In the genomic region with DNA sequence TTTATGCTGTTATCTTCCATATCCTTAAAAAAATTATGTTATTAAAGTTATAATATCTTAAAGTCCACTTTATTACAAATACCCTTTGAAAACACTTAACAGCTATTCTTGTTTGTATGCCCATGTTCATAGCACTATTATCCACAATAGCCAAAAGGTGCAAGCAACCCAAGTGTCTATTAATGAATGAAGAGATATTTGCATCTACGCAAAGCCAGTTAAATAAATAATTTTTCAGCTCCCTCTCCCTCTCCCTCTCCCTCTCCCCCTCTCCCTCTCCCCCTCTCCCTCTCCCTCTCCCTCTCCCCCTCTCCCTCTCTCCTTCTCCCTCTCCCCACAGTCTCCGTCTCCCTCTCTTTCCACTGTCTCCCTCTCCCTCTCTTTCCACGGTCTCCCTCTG, we compare ENCODE assay signal across 27 cellular contexts. TPM values are rescaled to one million over a fixed set of nuclear protein-coding genes. Genes with fewer than 3 reads are reported as not detected.
A peak's percentile ranks its signal among the peaks of the same experiment; 100 is the strongest.
DNase-seq lines count a peak whose midpoint lies in the region; ATAC-seq, FAIRE-seq and TF ChIP-seq lines count a peak whose summit lies in the region.
"Had no signal": no experiment of that assay in that cellular context is flagged by ENCODE, and none has a peak within 500 bp of the region (broad histone marks: within the 10 kb centered on the region; RNA-seq: fewer than 3 reads in every experiment).

No MANE protein-coding gene starts in this region.

- no peaks in the 10 kb centered on the region for H3K27me3 Mint-ChIP-seq in activated CD4-positive, alpha-beta T cell treated with anti-CD3 and anti-CD28 coated beads, Interleukin-2, amount 10 ng/mL, durations not matched to agents 7 days and 5 days
- no peaks in the 10 kb centered on the region for H3K27me3 Mint-ChIP-seq in activated CD4-positive, alpha-beta T cell treated with anti-CD3 and anti-CD28 coated beads, Interleukin-2, amount 10 ng/mL, durations not matched to agents 24 days and 14 days
- H3K27me3 Mint-ChIP-seq in nephron progenitor cell (ENCODE audit: low read depth, poor library complexity) = no peaks in the 10 kb centered on the region
- H3K27me3 Mint-ChIP-seq: B cell; CD4-positive, alpha-beta T cell had no signal

- H3K27me3 ChIP-seq in HepG2 (ENCODE audit: control insufficient read depth in 1 of 2, insufficient read depth in 2 of 2, low read length in 2 of 2) (no peaks in the 10 kb centered on the region), right lobe of liver (no peaks in the 10 kb centered on the region), osteoblast (ENCODE audit: insufficient read depth, low read length) (no peaks in the 10 kb centered on the region)
- H3K27me3 ChIP-seq: BLaER1 treated with 17β-estradiol and CSF1 and Interleukin-3, amounts not matched to agents 10 nM and 100 nM had no signal

- TF ChIP-seq POLR2A in HepG2 (IDR thresholded peaks at IDR 0.05; ENCODE audit: insufficient read depth in 1 of 2, low read depth in 2 of 2, low read length in 2 of 2) (no peak), right lobe of liver (IDR thresholded peaks at IDR 0.05) (no peak)

- H3K4me3 ChIP-seq in HepG2 (replicated peaks in 1 of 3; ENCODE audit: insufficient read depth in 1 of 3, low read depth in 2 of 3, low read length in 3 of 3) (no peak overlapping the region), right lobe of liver (no peak overlapping the region), osteoblast (ENCODE audit: insufficient read depth, low read length) (no peak overlapping the region)
- H3K4me3 ChIP-seq: A549; BLaER1 treated with 17β-estradiol and CSF1 and Interleukin-3, amounts not matched to agents 10 nM and 100 nM; GM12878 had no signal

- H3K9me3 ChIP-seq in HepG2 (ENCODE audit: low read length) (no peaks in the 10 kb centered on the region), right lobe of liver (no peaks in the 10 kb centered on the region), osteoblast (ENCODE audit: low read depth, low read length) (no peaks in the 10 kb centered on the region)
- H3K9me3 ChIP-seq: A549, Caco-2 had no signal

- H3K27ac ChIP-seq in HepG2 (ENCODE audit: extremely low read length, insufficient read depth, low read length) = no peak overlapping the region
- no peak overlapping the region for H3K27ac ChIP-seq in right lobe of liver
- no peak overlapping the region for H3K27ac ChIP-seq in osteoblast (ENCODE audit: low read depth, low read length)
- H3K27ac ChIP-seq: 22Rv1; BLaER1 treated with 17β-estradiol and CSF1 and Interleukin-3, amounts not matched to agents 10 nM and 100 nM; C4-2B had no signal

- in situ Hi-C loops in HepG2 (cut with HindIII; ENCODE audit: extremely low pct_ligation_motif_present, low pct_unique_long_range_greater_than_20kb) = no loop called here

- no peaks in the 10 kb centered on the region for H4K20me1 ChIP-seq in HepG2 (ENCODE audit: insufficient read depth, low read length)
- no peaks in the 10 kb centered on the region for H4K20me1 ChIP-seq in osteoblast (ENCODE audit: insufficient read depth, low read length)

- TF ChIP-seq RAD21 in HepG2 (CRISPR knock-in tag; IDR thresholded peaks at IDR 0.05) = no peak

- peak overlapping the region; percentile 54 for H3K27ac Mint-ChIP-seq in activated CD4-positive, alpha-beta T cell treated with anti-CD3 and anti-CD28 coated beads, Interleukin-2, amount 10 ng/mL, durations not matched to agents 7 days and 5 days
- H3K27ac Mint-ChIP-seq in activated CD4-positive, alpha-beta T cell treated with anti-CD3 and anti-CD28 coated beads, Interleukin-2, amount 10 ng/mL, durations not matched to agents 24 days and 14 days = no peak overlapping the region
- H3K27ac Mint-ChIP-seq in nephron progenitor cell = no peak overlapping the region
- H3K27ac Mint-ChIP-seq: B cell; CD4-positive, alpha-beta T cell; CD8-positive, alpha-beta T cell had no signal

- BruUV-seq in HepG2 (replicated peaks; lab: Mats Ljungman, UMichigan) = no TSS peak

- H3K4me3 Mint-ChIP-seq in activated CD4-positive, alpha-beta T cell treated with anti-CD3 and anti-CD28 coated beads, Interleukin-2, amount 10 ng/mL, durations not matched to agents 7 days and 5 days = no peak overlapping the region
- no peak overlapping the region for H3K4me3 Mint-ChIP-seq in activated CD4-positive, alpha-beta T cell treated with anti-CD3 and anti-CD28 coated beads, Interleukin-2, amount 10 ng/mL, durations not matched to agents 24 days and 14 days
- no peak overlapping the region for H3K4me3 Mint-ChIP-seq in nephron progenitor cell
- H3K4me3 Mint-ChIP-seq: B cell; CD4-positive, alpha-beta T cell; CD8-positive, alpha-beta T cell had no signal

- peaks cover 49% of the 10 kb centered on the region for H3K36me3 Mint-ChIP-seq in activated CD4-positive, alpha-beta T cell treated with anti-CD3 and anti-CD28 coated beads, Interleukin-2, amount 10 ng/mL, durations not matched to agents 7 days and 5 days (ENCODE audit: low read depth)
- H3K36me3 Mint-ChIP-seq in activated CD4-positive, alpha-beta T cell treated with anti-CD3 and anti-CD28 coated beads, Interleukin-2, amount 10 ng/mL, durations not matched to agents 24 days and 14 days (ENCODE audit: low read depth) = peaks cover 43% of the 10 kb centered on the region
- H3K36me3 Mint-ChIP-seq in nephron progenitor cell (ENCODE audit: low read depth) = peaks cover 77% of the 10 kb centered on the region

- POLR2A ChIA-PET in activated CD4-positive, alpha-beta T cell treated with anti-CD3 and anti-CD28 coated beads, Interleukin-2, amount 10 ng/mL, durations not matched to agents 7 days and 5 days (lab: Charles Lee) = no interaction called here
- POLR2A ChIA-PET in HepG2 (lab: Yijun Ruan, JAX) = no interaction called here

- intact Hi-C loops in activated CD4-positive, alpha-beta T cell treated with anti-CD3 and anti-CD28 coated beads, Interleukin-2, amount 10 ng/mL, durations not matched to agents 24 days and 14 days (cut with micrococcal nuclease) = no loop called here
- intact Hi-C loops in HepG2 (cut with micrococcal nuclease; ENCODE audit: unreplicated experiment) (no loop called here), right lobe of liver (cut with DNase I) (no loop called here)

- H3K79me2 ChIP-seq in HepG2 (ENCODE audit: insufficient read depth, low read length) = no peaks in the 10 kb centered on the region
- no peaks in the 10 kb centered on the region for H3K79me2 ChIP-seq in osteoblast (ENCODE audit: insufficient read depth, low read length)

- WGBS in HepG2 (ENCODE audit: low lambda C conversion rate) = 95% methylated on average over 3 of the region's 3 CpGs
- WGBS in right lobe of liver (ENCODE audit: insufficient coverage, low coverage, low lambda C conversion rate, missing lambda C conversion rate) = 89% methylated on average over 3 of the region's 3 CpGs

- FAIRE-seq in HepG2 (lab: Jason Lieb, UNC) = no peak
- FAIRE-seq: A549, D721Med, GM12878, GM12892, GM18507 had no signal

- no peak for TF ChIP-seq EP300 in HepG2 (IDR thresholded peaks at IDR 0.05; ENCODE audit: low read depth in 2 of 2, low read length in 2 of 2)
- no peak for TF ChIP-seq EP300 in HepG2 (CRISPR knock-in tag; IDR thresholded peaks at IDR 0.05; ENCODE audit: borderline replicate concordance)

- H3K4me2 ChIP-seq in HepG2 (ENCODE audit: low read depth, low read length) (no peak overlapping the region), osteoblast (ENCODE audit: insufficient read depth, low read length) (no peak overlapping the region)
- H3K4me2 ChIP-seq: BLaER1 treated with 17β-estradiol and CSF1 and Interleukin-3, amounts not matched to agents 10 nM and 100 nM had no signal

- CTCF ChIA-PET in activated CD4-positive, alpha-beta T cell treated with anti-CD3 and anti-CD28 coated beads, Interleukin-2, amount 10 ng/mL, durations not matched to agents 7 days and 5 days (lab: Charles Lee) = no interaction called here
- CTCF ChIA-PET in HepG2 (lab: Yijun Ruan, JAX; ENCODE audit: low intra/inter-chr PET ratio, low total read pairs) = no interaction called here

- no peak overlapping the region for H3K9ac ChIP-seq in HepG2 (ENCODE audit: insufficient read depth, low read depth, low read length)
- H3K9ac ChIP-seq: BLaER1 treated with 17β-estradiol and CSF1 and Interleukin-3, amounts not matched to agents 10 nM and 100 nM had no signal

- no peak for TF ChIP-seq CTCF in HepG2 (CRISPR knock-in tag; IDR thresholded peaks at IDR 0.05)
- no peak for TF ChIP-seq CTCF in right lobe of liver (IDR thresholded peaks at IDR 0.05)
- TF ChIP-seq CTCF in osteoblast (IDR thresholded peaks at IDR 0.05; ENCODE audit: extremely low read depth, low read depth, low read length) = no peak
- no peak for TF ChIP-seq CTCF in nephron progenitor cell (IDR thresholded peaks at IDR 0.05)

- H2AFZ ChIP-seq in HepG2 (ENCODE audit: low read length) = no peak overlapping the region
- H2AFZ ChIP-seq in osteoblast (ENCODE audit: low read length) = no peak overlapping the region

- peaks cover 29 to 73% of the 10 kb centered on the region in 2 experiments for H3K36me3 ChIP-seq in HepG2 (replicated peaks in 1 of 2; ENCODE audit: control insufficient read depth in 1 of 2, insufficient read depth in 2 of 2, low read length in 2 of 2)
- H3K36me3 ChIP-seq in right lobe of liver = peaks cover 2 to 59% (median 16%) of the 10 kb centered on the region in 4 donors
- H3K36me3 ChIP-seq in osteoblast (ENCODE audit: insufficient read depth, low read length) = peaks cover 48% of the 10 kb centered on the region

- H3K4me1 Mint-ChIP-seq in activated CD4-positive, alpha-beta T cell treated with anti-CD3 and anti-CD28 coated beads, Interleukin-2, amount 10 ng/mL, durations not matched to agents 7 days and 5 days = no peaks in the 10 kb centered on the region
- no peaks in the 10 kb centered on the region for H3K4me1 Mint-ChIP-seq in activated CD4-positive, alpha-beta T cell treated with anti-CD3 and anti-CD28 coated beads, Interleukin-2, amount 10 ng/mL, durations not matched to agents 24 days and 14 days
- H3K4me1 Mint-ChIP-seq in nephron progenitor cell = peaks cover 14% of the 10 kb centered on the region

- H3K9me3 Mint-ChIP-seq in activated CD4-positive, alpha-beta T cell treated with anti-CD3 and anti-CD28 coated beads, Interleukin-2, amount 10 ng/mL, durations not matched to agents 7 days and 5 days = no peaks in the 10 kb centered on the region
- H3K9me3 Mint-ChIP-seq in activated CD4-positive, alpha-beta T cell treated with anti-CD3 and anti-CD28 coated beads, Interleukin-2, amount 10 ng/mL, durations not matched to agents 24 days and 14 days = no peaks in the 10 kb centered on the region
- H3K9me3 Mint-ChIP-seq in nephron progenitor cell = peaks cover 14% of the 10 kb centered on the region
- H3K9me3 Mint-ChIP-seq: CD4-positive, alpha-beta T cell; CD8-positive, alpha-beta T cell had no signal

- ATAC-seq in HepG2 (no peak), right lobe of liver (no peak), HG02852 (IDR thresholded peaks at IDR 0.05; ENCODE audit: unreplicated experiment) (no peak)
- ATAC-seq: A549; CD8-positive, alpha-beta T cell; GM12878 had no signal

- DNase-seq in activated CD4-positive, alpha-beta T cell treated with anti-CD3 and anti-CD28 coated beads, Interleukin-2, amount 10 ng/mL, durations not matched to agents 7 days and 5 days = no peak
- DNase-seq in activated CD4-positive, alpha-beta T cell treated with anti-CD3 and anti-CD28 coated beads, Interleukin-2, amount 10 ng/mL, durations not matched to agents 24 days and 14 days = no peak
- DNase-seq in HepG2 (ENCODE audit: low spot score) = no peak
- no peak for DNase-seq in right lobe of liver
- DNase-seq in osteoblast (ENCODE audit: insufficient read length, low spot score, missing footprints) = peak; percentile 80
- DNase-seq in nephron progenitor cell = no peak
- DNase-seq: AML-193; Calu3; CD4-positive, alpha-beta T cell; CD8-positive, alpha-beta T cell; DMS 273 treated with DMSO at 0.1 percent for 48 hours; DMS153; DMS53; DMS79; EL; GDM1 had no signal

- H3K4me1 ChIP-seq in HepG2 (ENCODE audit: insufficient read depth, low read length) (peaks cover 10% of the 10 kb centered on the region), right lobe of liver (no peaks in the 10 kb centered on the region), osteoblast (ENCODE audit: insufficient read depth, low read length) (peaks cover 4% of the 10 kb centered on the region)
- H3K4me1 ChIP-seq: Caco-2 had no signal

RNA-seq across cellular contexts. Expression of gene CDK5RAP1, which starts 13.1 kb away (rescaled TPM):
- total RNA-seq in activated CD4-positive, alpha-beta T cell treated with anti-CD3 and anti-CD28 coated beads, Interleukin-2, amount 10 ng/mL, durations not matched to agents 7 days and 5 days = 10 to 100 TPM; 27.2 to 33.1 TPM
- total RNA-seq in activated CD4-positive, alpha-beta T cell treated with anti-CD3 and anti-CD28 coated beads, Interleukin-2, amount 10 ng/mL, durations not matched to agents 24 days and 14 days = 49.9 and 52.9 TPM in 2 replicates
- 98.2 and 104 TPM in 2 replicates for total RNA-seq in HepG2 (2016; rRNA removed; fragmentation: Illumina TruSeq; extraction: Trizol)
- 18.5 and 25.5 TPM in 2 replicates for total RNA-seq in HepG2 (2016; cell fraction: cytosol; rRNA removed; fragmentation: Illumina TruSeq; extraction: Trizol; ENCODE audit: low read depth)
- 93.5 and 105 TPM in 2 replicates for total RNA-seq in HepG2 (2016; cell fraction: insoluble cytoplasmic fraction; rRNA removed; fragmentation: Illumina TruSeq; extraction: Trizol)
- total RNA-seq in HepG2 (2016; cell fraction: membrane; rRNA removed; fragmentation: Illumina TruSeq; extraction: Trizol) = 26.4 and 27.7 TPM in 2 replicates
- total RNA-seq in HepG2 (2016; cell fraction: nucleus; rRNA removed; fragmentation: Illumina TruSeq; extraction: Trizol) = 58.6 and 74.7 TPM in 2 replicates
- 52.9 and 53.6 TPM in 2 replicates for polyA plus RNA-seq in HepG2 (2011; rRNA removed)
- 47.3 and 49.4 TPM in 2 replicates for polyA plus RNA-seq in HepG2 (2011; cell fraction: cytosol; rRNA removed)
- 76.2 and 82.6 TPM in 2 replicates for polyA plus RNA-seq in HepG2 (2011; cell fraction: nucleus; rRNA removed)
- 44.4 and 51.1 TPM in 2 replicates for polyA plus RNA-seq in HepG2 (2012)
- 10.1 and 10.8 TPM in 2 replicates for polyA plus RNA-seq in HepG2 (2016; cell fraction: cytosol; fragmentation: Illumina TruSeq; extraction: Trizol; ENCODE audit: low read depth)
- polyA plus RNA-seq in HepG2 (2016; cell fraction: insoluble cytoplasmic fraction; fragmentation: Illumina TruSeq; extraction: Trizol; ENCODE audit: low read depth) = 79.4 and 80.6 TPM in 2 replicates
- 13.2 and 15.4 TPM in 2 replicates for polyA plus RNA-seq in HepG2 (2016; cell fraction: membrane; fragmentation: Illumina TruSeq; extraction: Trizol; ENCODE audit: low read depth)
- polyA plus RNA-seq in HepG2 (2016; cell fraction: nucleus; fragmentation: Illumina TruSeq; extraction: Trizol; ENCODE audit: insufficient read depth, low read depth) = 158 TPM in 2 replicates
- polyA minus RNA-seq in HepG2 (2011; rRNA and poly(A)+ RNA removed; ENCODE audit: low replicate concordance) = 54.6 and 84.0 TPM in 2 replicates
- 22.6 and 31.7 TPM in 2 replicates for polyA minus RNA-seq in HepG2 (2011; cell fraction: cytosol; rRNA and poly(A)+ RNA removed)
- polyA minus RNA-seq in HepG2 (2011; cell fraction: nucleus; rRNA and poly(A)+ RNA removed) = 50.5 and 51.2 TPM in 2 replicates
- total RNA-seq in right lobe of liver = 10 to 100 TPM; 10.9 to 21.6 (median 14.0) TPM
- 14.4 and 16.6 TPM in 2 replicates for total RNA-seq in osteoblast

RNA-seq across cellular contexts. Expression of gene SNTA1, which starts 55.3 kb away (rescaled TPM):
- total RNA-seq in activated CD4-positive, alpha-beta T cell treated with anti-CD3 and anti-CD28 coated beads, Interleukin-2, amount 10 ng/mL, durations not matched to agents 7 days and 5 days = 1 to 10 TPM; 7.8 to 9.5 TPM
- 0.91 and 1.0 TPM in 2 replicates for total RNA-seq in activated CD4-positive, alpha-beta T cell treated with anti-CD3 and anti-CD28 coated beads, Interleukin-2, amount 10 ng/mL, durations not matched to agents 24 days and 14 days
- total RNA-seq in HepG2 (2016; rRNA removed; fragmentation: Illumina TruSeq; extraction: Trizol) (14.8 and 16.4 TPM in 2 replicates), right lobe of liver (10 to 100 TPM in 2 of 6 experiments, 1 to 10 TPM in 4; 6.5 to 13.3 (median 8.1) TPM), osteoblast (27.1 and 27.5 TPM in 2 replicates)
- total RNA-seq in HepG2 (2016; cell fraction: cytosol; rRNA removed; fragmentation: Illumina TruSeq; extraction: Trizol; ENCODE audit: low read depth) = 21.1 and 21.6 TPM in 2 replicates
- total RNA-seq in HepG2 (2016; cell fraction: insoluble cytoplasmic fraction; rRNA removed; fragmentation: Illumina TruSeq; extraction: Trizol) = 13.2 and 16.1 TPM in 2 replicates
- total RNA-seq in HepG2 (2016; cell fraction: membrane; rRNA removed; fragmentation: Illumina TruSeq; extraction: Trizol) = 33.7 and 34.5 TPM in 2 replicates
- total RNA-seq in HepG2 (2016; cell fraction: nucleus; rRNA removed; fragmentation: Illumina TruSeq; extraction: Trizol) = 7.4 and 8.0 TPM in 2 replicates
- 18.3 and 21.2 TPM in 2 replicates for polyA plus RNA-seq in HepG2 (2011; rRNA removed)
- 18.9 and 24.9 TPM in 2 replicates for polyA plus RNA-seq in HepG2 (2011; cell fraction: cytosol; rRNA removed)
- polyA plus RNA-seq in HepG2 (2011; cell fraction: nucleus; rRNA removed) = 15.4 and 17.2 TPM in 2 replicates
- polyA plus RNA-seq in HepG2 (2012) = 9.0 and 11.0 TPM in 2 replicates
- 26.2 and 27.1 TPM in 2 replicates for polyA plus RNA-seq in HepG2 (2016; cell fraction: cytosol; fragmentation: Illumina TruSeq; extraction: Trizol; ENCODE audit: low read depth)
- polyA plus RNA-seq in HepG2 (2016; cell fraction: insoluble cytoplasmic fraction; fragmentation: Illumina TruSeq; extraction: Trizol; ENCODE audit: low read depth) = 14.6 and 16.1 TPM in 2 replicates
- 32.9 and 35.0 TPM in 2 replicates for polyA plus RNA-seq in HepG2 (2016; cell fraction: membrane; fragmentation: Illumina TruSeq; extraction: Trizol; ENCODE audit: low read depth)
- polyA plus RNA-seq in HepG2 (2016; cell fraction: nucleus; fragmentation: Illumina TruSeq; extraction: Trizol; ENCODE audit: insufficient read depth, low read depth) = 13.5 and 15.1 TPM in 2 replicates
- polyA minus RNA-seq in HepG2 (2011; rRNA and poly(A)+ RNA removed; ENCODE audit: low replicate concordance) = 11.3 and 23.6 TPM in 2 replicates
- polyA minus RNA-seq in HepG2 (2011; cell fraction: cytosol; rRNA and poly(A)+ RNA removed) = 10.6 and 10.7 TPM in 2 replicates
- 3.6 and 4.5 TPM in 2 replicates for polyA minus RNA-seq in HepG2 (2011; cell fraction: nucleus; rRNA and poly(A)+ RNA removed)
